1 cellular context compared by ENCODE assay signal in genomic region chr2:150178591-150178990, GRCh38.
TF ChIP-seq lines count a peak whose summit lies in the region.

No MANE protein-coding gene starts in this region.

TF ChIP-seq in HepG2, 621 proteins besides CTCF, POLR2A, EP300 and RAD21 (continued from another document):
- TF ChIP-seq MLXIP (CRISPR knock-in tag; IDR thresholded peaks at IDR 0.05; ENCODE audit: borderline replicate concordance) (no peak), KDM6A (CRISPR knock-in tag; IDR thresholded peaks at IDR 0.05; ENCODE audit: low read depth) (no peak), SIX1 (CRISPR knock-in tag; IDR thresholded peaks at IDR 0.05; ENCODE audit: borderline replicate concordance) (no peak), AHR (CRISPR knock-in tag; IDR thresholded peaks at IDR 0.05) (no peak), RARA (CRISPR knock-in tag; IDR thresholded peaks at IDR 0.05) (no peak), SP4 (CRISPR knock-in tag; IDR thresholded peaks at IDR 0.05) (no peak), EED (CRISPR knock-in tag; IDR thresholded peaks at IDR 0.05) (no peak)
